Comparison of ENCODE assay signal across 14 cellular contexts in genomic region chr4:73621357-73621756, GRCh38. TPM values are rescaled to one million over a fixed set of nuclear protein-coding genes. Genes with fewer than 3 reads are reported as not detected.
"Had no signal": no experiment of that assay in that cellular context is flagged by ENCODE, and none has a peak within 500 bp of the region (broad histone marks: within the 10 kb centered on the region; RNA-seq: fewer than 3 reads in every experiment).

No MANE protein-coding gene starts in this region.

- H3K27ac ChIP-seq: lower lobe of right lung, neutrophil, right atrium auricular region had no signal

- H3K4me3 ChIP-seq: right atrium auricular region had no signal

- H3K4me1 ChIP-seq: lower lobe of right lung, right atrium auricular region had no signal

- DNase-seq: activated CD4-positive, alpha-beta T cell treated with anti-CD3 and anti-CD28 coated beads for 48 hours; activated naive CD4-positive, alpha-beta T cell treated with anti-CD3 and anti-CD28 coated beads for 36 hours; central memory CD4-positive, alpha-beta T cell; effector memory CD8-positive, alpha-beta T cell; erythroblast; hippocampal formation; lower lobe of right lung; midbrain; naive thymus-derived CD4-positive, alpha-beta T cell; posterior cingulate gyrus; thyroid gland had no signal

- H3K36me3 ChIP-seq: lower lobe of right lung, neutrophil, right atrium auricular region, thyroid gland had no signal

- ATAC-seq: effector memory CD8-positive, alpha-beta T cell; lower lobe of right lung; naive thymus-derived CD4-positive, alpha-beta T cell; WTC11 had no signal

- H3K27me3 ChIP-seq: thyroid gland had no signal

- H3K9me3 ChIP-seq: lower lobe of right lung, neutrophil, right atrium auricular region, thyroid gland had no signal

RNA-seq across cellular contexts. Expression of gene RASSF6, which starts 1.1 kb away (rescaled TPM):
- total RNA-seq: activated naive CD4-positive, alpha-beta T cell treated with anti-CD3 and anti-CD28 coated beads for 36 hours; right atrium auricular region had no signal
